In the genomic region with DNA sequence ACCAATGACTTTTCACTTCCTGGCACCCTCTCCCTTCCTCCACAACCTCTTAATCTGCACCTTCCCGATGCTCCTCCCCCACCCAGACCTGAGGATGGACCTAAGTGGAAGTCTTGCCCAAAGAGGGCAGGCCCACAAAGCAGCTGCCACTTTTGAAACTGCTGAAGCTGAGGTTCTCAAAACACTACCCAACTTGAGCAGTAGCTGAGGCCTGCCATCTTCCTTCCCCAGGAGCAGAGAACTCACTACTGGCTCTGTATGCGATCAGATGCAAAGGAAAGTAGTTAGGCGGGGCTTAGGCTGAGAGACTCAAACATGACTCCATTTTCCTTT, we compare ENCODE assay signal across 1 cellular context.
A peak's percentile ranks its signal among the peaks of the same experiment; 100 is the strongest.
TF ChIP-seq lines count a peak whose summit lies in the region.

No MANE protein-coding gene starts in this region.

TF ChIP-seq in HepG2, 621 proteins besides CTCF, POLR2A, EP300 and RAD21:
- peak; percentile 7; the same call in 1 of the 2 replicates for TF ChIP-seq ZNF737 (CRISPR knock-in tag; IDR thresholded peaks at IDR 0.05; ENCODE audit: borderline replicate concordance)
- 0 out of 2 replicates have a peak, but pooled peaks have one; percentile 36 for TF ChIP-seq ARID2 (CRISPR knock-in tag; IDR thresholded peaks at IDR 0.05; ENCODE audit: borderline replicate concordance)
- no peak for TF ChIP-seq ZNF329 (CRISPR knock-in tag; IDR thresholded peaks at IDR 0.05; ENCODE audit: low read depth)
- TF ChIP-seq, protein P1, sequence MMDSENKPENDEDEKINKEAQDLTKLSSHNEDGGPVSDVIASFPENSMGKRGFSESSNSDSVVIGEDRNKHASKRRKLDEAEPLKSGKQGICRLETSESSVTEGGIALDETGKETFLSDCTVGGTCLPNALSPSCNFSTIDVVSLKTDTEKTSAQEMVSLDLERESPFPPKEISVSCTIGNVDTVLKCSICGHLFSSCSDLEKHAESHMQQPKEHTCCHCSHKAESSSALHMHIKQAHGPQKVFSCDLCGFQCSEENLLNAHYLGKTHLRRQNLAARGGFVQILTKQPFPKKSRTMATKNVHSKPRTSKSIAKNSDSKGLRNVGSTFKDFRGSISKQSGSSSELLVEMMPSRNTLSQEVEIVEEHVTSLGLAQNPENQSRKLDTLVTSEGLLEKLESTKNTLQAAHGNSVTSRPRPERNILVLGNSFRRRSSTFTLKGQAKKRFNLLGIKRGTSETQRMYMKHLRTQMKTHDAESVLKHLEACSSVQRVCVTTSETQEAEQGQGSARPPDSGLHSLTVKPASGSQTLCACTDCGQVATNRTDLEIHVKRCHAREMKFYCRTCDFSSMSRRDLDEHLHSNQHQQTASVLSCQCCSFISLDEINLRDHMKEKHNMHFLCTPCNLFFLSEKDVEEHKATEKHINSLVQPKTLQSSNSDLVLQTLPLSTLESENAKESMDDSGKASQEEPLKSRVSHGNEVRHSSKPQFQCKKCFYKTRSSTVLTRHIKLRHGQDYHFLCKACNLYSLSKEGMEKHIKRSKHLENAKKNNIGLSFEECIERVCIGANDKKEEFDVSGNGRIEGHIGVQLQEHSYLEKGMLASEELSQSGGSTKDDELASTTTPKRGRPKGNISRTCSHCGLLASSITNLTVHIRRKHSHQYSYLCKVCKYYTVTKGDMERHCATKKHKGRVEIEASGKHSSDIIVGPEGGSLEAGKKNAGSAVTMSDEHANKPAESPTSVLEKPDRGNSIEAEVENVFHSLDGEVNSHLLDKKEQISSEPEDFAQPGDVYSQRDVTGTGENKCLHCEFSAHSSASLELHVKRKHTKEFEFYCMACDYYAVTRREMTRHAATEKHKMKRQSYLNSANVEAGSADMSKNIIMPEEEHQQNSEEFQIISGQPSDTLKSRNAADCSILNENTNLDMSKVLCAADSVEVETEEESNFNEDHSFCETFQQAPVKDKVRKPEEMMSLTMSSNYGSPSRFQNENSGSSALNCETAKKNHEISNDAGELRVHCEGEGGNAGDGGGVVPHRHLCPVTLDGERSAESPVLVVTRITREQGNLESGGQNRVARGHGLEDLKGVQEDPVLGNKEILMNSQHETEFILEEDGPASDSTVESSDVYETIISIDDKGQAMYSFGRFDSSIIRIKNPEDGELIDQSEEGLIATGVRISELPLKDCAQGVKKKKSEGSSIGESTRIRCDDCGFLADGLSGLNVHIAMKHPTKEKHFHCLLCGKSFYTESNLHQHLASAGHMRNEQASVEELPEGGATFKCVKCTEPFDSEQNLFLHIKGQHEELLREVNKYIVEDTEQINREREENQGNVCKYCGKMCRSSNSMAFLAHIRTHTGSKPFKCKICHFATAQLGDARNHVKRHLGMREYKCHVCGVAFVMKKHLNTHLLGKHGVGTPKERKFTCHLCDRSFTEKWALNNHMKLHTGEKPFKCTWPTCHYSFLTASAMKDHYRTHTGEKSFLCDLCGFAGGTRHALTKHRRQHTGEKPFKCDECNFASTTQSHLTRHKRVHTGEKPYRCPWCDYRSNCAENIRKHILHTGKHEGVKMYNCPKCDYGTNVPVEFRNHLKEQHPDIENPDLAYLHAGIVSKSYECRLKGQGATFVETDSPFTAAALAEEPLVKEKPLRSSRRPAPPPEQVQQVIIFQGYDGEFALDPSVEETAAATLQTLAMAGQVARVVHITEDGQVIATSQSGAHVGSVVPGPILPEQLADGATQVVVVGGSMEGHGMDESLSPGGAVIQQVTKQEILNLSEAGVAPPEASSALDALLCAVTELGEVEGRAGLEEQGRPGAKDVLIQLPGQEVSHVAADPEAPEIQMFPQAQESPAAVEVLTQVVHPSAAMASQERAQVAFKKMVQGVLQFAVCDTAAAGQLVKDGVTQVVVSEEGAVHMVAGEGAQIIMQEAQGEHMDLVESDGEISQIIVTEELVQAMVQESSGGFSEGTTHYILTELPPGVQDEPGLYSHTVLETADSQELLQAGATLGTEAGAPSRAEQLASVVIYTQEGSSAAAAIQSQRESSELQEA (CRISPR knock-in tag; IDR thresholded peaks at IDR 0.05; ENCODE audit: not compliant biosample characterization): no peak
- 0 out of 2 replicates have a peak, but pooled peaks have one; percentile 72 for TF ChIP-seq ZNF572 (CRISPR knock-in tag; IDR thresholded peaks at IDR 0.05)
- TF ChIP-seq, protein P2, sequence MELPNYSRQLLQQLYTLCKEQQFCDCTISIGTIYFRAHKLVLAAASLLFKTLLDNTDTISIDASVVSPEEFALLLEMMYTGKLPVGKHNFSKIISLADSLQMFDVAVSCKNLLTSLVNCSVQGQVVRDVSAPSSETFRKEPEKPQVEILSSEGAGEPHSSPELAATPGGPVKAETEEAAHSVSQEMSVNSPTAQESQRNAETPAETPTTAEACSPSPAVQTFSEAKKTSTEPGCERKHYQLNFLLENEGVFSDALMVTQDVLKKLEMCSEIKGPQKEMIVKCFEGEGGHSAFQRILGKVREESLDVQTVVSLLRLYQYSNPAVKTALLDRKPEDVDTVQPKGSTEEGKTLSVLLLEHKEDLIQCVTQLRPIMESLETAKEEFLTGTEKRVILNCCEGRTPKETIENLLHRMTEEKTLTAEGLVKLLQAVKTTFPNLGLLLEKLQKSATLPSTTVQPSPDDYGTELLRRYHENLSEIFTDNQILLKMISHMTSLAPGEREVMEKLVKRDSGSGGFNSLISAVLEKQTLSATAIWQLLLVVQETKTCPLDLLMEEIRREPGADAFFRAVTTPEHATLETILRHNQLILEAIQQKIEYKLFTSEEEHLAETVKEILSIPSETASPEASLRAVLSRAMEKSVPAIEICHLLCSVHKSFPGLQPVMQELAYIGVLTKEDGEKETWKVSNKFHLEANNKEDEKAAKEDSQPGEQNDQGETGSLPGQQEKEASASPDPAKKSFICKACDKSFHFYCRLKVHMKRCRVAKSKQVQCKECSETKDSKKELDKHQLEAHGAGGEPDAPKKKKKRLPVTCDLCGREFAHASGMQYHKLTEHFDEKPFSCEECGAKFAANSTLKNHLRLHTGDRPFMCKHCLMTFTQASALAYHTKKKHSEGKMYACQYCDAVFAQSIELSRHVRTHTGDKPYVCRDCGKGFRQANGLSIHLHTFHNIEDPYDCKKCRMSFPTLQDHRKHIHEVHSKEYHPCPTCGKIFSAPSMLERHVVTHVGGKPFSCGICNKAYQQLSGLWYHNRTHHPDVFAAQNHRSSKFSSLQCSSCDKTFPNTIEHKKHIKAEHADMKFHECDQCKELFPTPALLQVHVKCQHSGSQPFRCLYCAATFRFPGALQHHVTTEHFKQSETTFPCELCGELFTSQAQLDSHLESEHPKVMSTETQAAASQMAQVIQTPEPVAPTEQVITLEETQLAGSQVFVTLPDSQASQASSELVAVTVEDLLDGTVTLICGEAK (IDR thresholded peaks at IDR 0.05): no peak
- TF ChIP-seq, protein P2 (CRISPR knock-in tag; IDR thresholded peaks at IDR 0.05): 0 out of 2 replicates have a peak, but pooled peaks have one; percentile 11
- TF ChIP-seq, protein P3, sequence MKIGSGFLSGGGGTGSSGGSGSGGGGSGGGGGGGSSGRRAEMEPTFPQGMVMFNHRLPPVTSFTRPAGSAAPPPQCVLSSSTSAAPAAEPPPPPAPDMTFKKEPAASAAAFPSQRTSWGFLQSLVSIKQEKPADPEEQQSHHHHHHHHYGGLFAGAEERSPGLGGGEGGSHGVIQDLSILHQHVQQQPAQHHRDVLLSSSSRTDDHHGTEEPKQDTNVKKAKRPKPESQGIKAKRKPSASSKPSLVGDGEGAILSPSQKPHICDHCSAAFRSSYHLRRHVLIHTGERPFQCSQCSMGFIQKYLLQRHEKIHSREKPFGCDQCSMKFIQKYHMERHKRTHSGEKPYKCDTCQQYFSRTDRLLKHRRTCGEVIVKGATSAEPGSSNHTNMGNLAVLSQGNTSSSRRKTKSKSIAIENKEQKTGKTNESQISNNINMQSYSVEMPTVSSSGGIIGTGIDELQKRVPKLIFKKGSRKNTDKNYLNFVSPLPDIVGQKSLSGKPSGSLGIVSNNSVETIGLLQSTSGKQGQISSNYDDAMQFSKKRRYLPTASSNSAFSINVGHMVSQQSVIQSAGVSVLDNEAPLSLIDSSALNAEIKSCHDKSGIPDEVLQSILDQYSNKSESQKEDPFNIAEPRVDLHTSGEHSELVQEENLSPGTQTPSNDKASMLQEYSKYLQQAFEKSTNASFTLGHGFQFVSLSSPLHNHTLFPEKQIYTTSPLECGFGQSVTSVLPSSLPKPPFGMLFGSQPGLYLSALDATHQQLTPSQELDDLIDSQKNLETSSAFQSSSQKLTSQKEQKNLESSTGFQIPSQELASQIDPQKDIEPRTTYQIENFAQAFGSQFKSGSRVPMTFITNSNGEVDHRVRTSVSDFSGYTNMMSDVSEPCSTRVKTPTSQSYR (CRISPR knock-in tag; IDR thresholded peaks at IDR 0.05; ENCODE audit: borderline replicate concordance): peak; percentile 42; the same call in 1 of the 2 replicates
- 0 out of 2 replicates have a peak, but pooled peaks have one; percentile 52 for TF ChIP-seq SALL2 (CRISPR knock-in tag; IDR thresholded peaks at IDR 0.05)
- TF ChIP-seq ZNF101 (CRISPR knock-in tag; IDR thresholded peaks at IDR 0.05; ENCODE audit: borderline replicate concordance, low read depth): no peak
- 0 out of 2 replicates have a peak, but pooled peaks have one; percentile 49 for TF ChIP-seq NRL (CRISPR knock-in tag; IDR thresholded peaks at IDR 0.05; ENCODE audit: borderline replicate concordance)
- TF ChIP-seq, protein P4, sequence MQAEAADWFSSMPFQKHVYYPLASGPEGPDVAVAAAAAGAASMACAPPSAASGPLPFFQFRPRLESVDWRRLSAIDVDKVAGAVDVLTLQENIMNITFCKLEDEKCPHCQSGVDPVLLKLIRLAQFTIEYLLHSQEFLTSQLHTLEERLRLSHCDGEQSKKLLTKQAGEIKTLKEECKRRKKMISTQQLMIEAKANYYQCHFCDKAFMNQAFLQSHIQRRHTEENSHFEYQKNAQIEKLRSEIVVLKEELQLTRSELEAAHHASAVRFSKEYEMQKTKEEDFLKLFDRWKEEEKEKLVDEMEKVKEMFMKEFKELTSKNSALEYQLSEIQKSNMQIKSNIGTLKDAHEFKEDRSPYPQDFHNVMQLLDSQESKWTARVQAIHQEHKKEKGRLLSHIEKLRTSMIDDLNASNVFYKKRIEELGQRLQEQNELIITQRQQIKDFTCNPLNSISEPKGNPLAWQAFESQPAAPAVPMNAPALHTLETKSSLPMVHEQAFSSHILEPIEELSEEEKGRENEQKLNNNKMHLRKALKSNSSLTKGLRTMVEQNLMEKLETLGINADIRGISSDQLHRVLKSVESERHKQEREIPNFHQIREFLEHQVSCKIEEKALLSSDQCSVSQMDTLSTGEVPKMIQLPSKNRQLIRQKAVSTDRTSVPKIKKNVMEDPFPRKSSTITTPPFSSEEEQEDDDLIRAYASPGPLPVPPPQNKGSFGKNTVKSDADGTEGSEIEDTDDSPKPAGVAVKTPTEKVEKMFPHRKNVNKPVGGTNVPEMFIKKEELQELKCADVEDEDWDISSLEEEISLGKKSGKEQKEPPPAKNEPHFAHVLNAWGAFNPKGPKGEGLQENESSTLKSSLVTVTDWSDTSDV (CRISPR knock-in tag; IDR thresholded peaks at IDR 0.05): 0 out of 2 replicates have a peak, but pooled peaks have one; percentile 9
- 0 out of 2 replicates have a peak, but pooled peaks have one; percentile 38 for TF ChIP-seq ETV6 (CRISPR knock-in tag; conservative IDR thresholded peaks at IDR 0.05)
- peak; percentile 39 for TF ChIP-seq CCAR2 (optimal IDR thresholded peaks at IDR 0.05; ENCODE audit: low read depth, low read length)
